Comparison of ENCODE assay signal across 16 cellular contexts in the genomic region with DNA sequence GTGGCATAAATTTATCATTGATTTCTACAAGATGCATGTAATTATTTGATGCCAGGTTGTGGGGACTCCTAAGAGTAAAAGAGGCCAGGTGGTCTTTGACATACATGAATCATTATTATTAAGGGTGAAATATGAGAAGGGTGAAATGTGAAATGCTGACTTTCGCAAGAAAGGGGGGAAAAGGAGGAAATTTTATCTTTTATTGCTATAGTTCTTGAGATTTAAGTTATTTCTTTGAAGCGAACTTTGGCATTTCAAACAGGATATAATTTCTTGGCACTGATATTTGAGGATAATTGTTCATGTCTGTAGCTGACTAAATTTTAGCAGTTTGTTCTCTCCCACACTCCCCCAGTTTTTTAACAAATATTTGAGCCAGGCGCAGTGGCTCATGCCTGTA.
"Had no signal": no experiment of that assay in that cellular context is flagged by ENCODE, and none has a peak within 500 bp of the region (broad histone marks: within the 10 kb centered on the region; RNA-seq: fewer than 3 reads in every experiment).

No MANE protein-coding gene starts in this region.

- H3K27ac ChIP-seq: body of pancreas, epithelial cell of prostate, right atrium auricular region, upper lobe of left lung had no signal

- ATAC-seq: body of pancreas; effector memory CD8-positive, alpha-beta T cell had no signal

- H3K4me3 Mint-ChIP-seq: activated T-helper 1 cell treated with anti-CD3 and anti-CD28 coated beads, Interleukin-12 subunit alpha, Interleukin-12 subunit beta, Interleukin-2, Interleukin-4 antibody, amounts not matched to agents 30 ng/mL and 10 ng/mL and 1 ng/mL, durations not matched to agents 14 hours and 24 hours and 36 hours; dendritic cell treated with granulocyte-macrophage colony-stimulating factor and Interleukin-4, amounts not matched to agents 40 ng/mL and 50 ng/mL, for 4 days; effector memory CD8-positive, alpha-beta T cell had no signal

- H3K36me3 ChIP-seq: right atrium auricular region had no signal

- H3K27ac Mint-ChIP-seq: activated T-helper 1 cell treated with anti-CD3 and anti-CD28 coated beads, Interleukin-12 subunit alpha, Interleukin-12 subunit beta, Interleukin-2, Interleukin-4 antibody, amounts not matched to agents 30 ng/mL and 10 ng/mL and 1 ng/mL, durations not matched to agents 14 hours and 24 hours and 36 hours; dendritic cell treated with granulocyte-macrophage colony-stimulating factor and Interleukin-4, amounts not matched to agents 40 ng/mL and 50 ng/mL, for 4 days had no signal

- H3K27me3 ChIP-seq: body of pancreas, right atrium auricular region, upper lobe of left lung had no signal

- H3K9me3 ChIP-seq: body of pancreas, right atrium auricular region, upper lobe of left lung had no signal

- H3K9me3 Mint-ChIP-seq: activated T-helper 1 cell treated with anti-CD3 and anti-CD28 coated beads, Interleukin-12 subunit alpha, Interleukin-12 subunit beta, Interleukin-2, Interleukin-4 antibody, amounts not matched to agents 30 ng/mL and 10 ng/mL and 1 ng/mL, durations not matched to agents 14 hours and 24 hours and 36 hours; dendritic cell treated with granulocyte-macrophage colony-stimulating factor and Interleukin-4, amounts not matched to agents 40 ng/mL and 50 ng/mL, for 4 days; effector memory CD8-positive, alpha-beta T cell had no signal

- H3K27me3 Mint-ChIP-seq: dendritic cell treated with granulocyte-macrophage colony-stimulating factor and Interleukin-4, amounts not matched to agents 40 ng/mL and 50 ng/mL, for 4 days; effector memory CD8-positive, alpha-beta T cell had no signal

- H3K4me3 ChIP-seq: body of pancreas, right atrium auricular region, upper lobe of left lung had no signal

- DNase-seq: activated CD4-positive, alpha-beta T cell treated with anti-CD3 and anti-CD28 coated beads, Interleukin-2, amount 50 U/mL, for 48 hours; activated CD4-positive, CD25-positive, alpha-beta regulatory T cell treated with anti-CD3 and anti-CD28 coated beads, Interleukin-2, amount 50 U/mL, for 72 hours; activated CD8-positive, alpha-beta memory T cell treated with anti-CD3 and anti-CD28 coated beads, Interleukin-2, amount 50 U/mL, for 4 hours; activated naive CD4-positive, alpha-beta T cell; amniotic stem cell; body of pancreas; cerebellar nuclear complex; effector memory CD8-positive, alpha-beta T cell; kidney; small intestine; substantia nigra; upper lobe of left lung had no signal
